22 cellular contexts compared by ENCODE assay signal in the genomic region with DNA sequence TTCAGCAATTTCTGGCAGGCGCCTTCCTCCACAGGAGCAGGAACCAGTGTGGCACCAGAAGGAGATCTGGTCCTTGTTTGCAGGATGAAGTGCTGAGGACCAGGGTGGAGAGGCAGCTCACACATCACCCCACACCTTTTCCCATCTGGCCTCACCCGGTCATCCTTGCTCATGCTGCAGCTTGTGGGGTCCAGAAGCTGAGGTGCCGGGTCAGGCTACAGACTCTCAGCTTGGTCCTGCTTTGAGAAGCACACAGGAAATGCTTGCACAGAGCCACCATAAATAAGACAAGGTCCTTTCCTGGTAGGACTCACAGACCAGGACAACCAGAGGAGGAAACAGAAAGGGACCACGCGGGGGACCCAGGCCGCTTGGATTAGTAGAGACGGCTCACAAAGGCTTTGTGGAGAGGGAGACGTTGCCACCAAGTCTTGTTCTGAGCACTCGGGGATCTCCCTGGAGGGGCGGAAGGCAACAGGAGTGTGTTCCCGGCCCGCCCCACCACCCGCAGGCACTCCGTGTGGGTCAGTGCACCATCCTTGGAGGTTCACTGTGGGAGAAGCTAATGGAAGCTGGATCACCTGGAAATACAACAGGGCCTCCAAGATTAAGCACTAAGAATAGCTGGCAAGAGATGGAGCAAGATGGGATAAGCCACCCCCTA. TPM values are rescaled to one million over a fixed set of nuclear protein-coding genes. Genes with fewer than 3 reads are reported as not detected.
DNase-seq lines count a peak whose midpoint lies in the region; ATAC-seq and TF ChIP-seq lines count a peak whose summit lies in the region.
"Had no signal": no experiment of that assay in that cellular context is flagged by ENCODE, and none has a peak within 500 bp of the region (broad histone marks: within the 10 kb centered on the region; RNA-seq: fewer than 3 reads in every experiment).

No MANE protein-coding gene starts in this region.

- H3K4me3 Mint-ChIP-seq in chondrocyte (ENCODE audit: unreplicated experiment): no peak overlapping the region
- H3K4me3 Mint-ChIP-seq: CD4-positive, CD25-positive, alpha-beta regulatory T cell; CD8-positive, alpha-beta T cell had no signal

- no peaks in the 10 kb centered on the region for H3K79me2 ChIP-seq in smooth muscle cell (ENCODE audit: low read depth)

- peaks cover 6% of the 10 kb centered on the region for H3K9me3 Mint-ChIP-seq in chondrocyte (ENCODE audit: low read depth)
- H3K9me3 Mint-ChIP-seq: CD8-positive, alpha-beta T cell had no signal

- H3K27ac Mint-ChIP-seq in chondrocyte (ENCODE audit: unreplicated experiment): no peak overlapping the region
- H3K27ac Mint-ChIP-seq: CD4-positive, CD25-positive, alpha-beta regulatory T cell; CD8-positive, alpha-beta T cell had no signal

- H3K27ac ChIP-seq in BLaER1 (no peak overlapping the region), neuronal stem cell (replicated peaks; ENCODE audit: low read length) (no peak overlapping the region), spleen (no peak overlapping the region), smooth muscle cell (ENCODE audit: low read depth) (no peak overlapping the region)
- H3K27ac ChIP-seq: A549, C4-2B, GM23248 had no signal

- no peak overlapping the region for H3K14ac ChIP-seq in neuronal stem cell (ENCODE audit: low read length)

- DNase-seq in chondrocyte (ENCODE audit: low spot score) (peak; percentile 59), neuronal stem cell (ENCODE audit: low spot score) (no peak), spleen (peak; percentile 66), smooth muscle cell (lab: John Stamatoyannopoulos, UW; ENCODE audit: unreplicated experiment) (no peak)
- DNase-seq: 8988T; ACHN; AML-193; BE2C; Caco-2; CD4-positive, CD25-positive, alpha-beta regulatory T cell; CD8-positive, alpha-beta T cell; DMS153; DND-41; GM23248; H7; HCEC 1CT had no signal

- H2AK5ac ChIP-seq in neuronal stem cell (ENCODE audit: low read depth, low read length): no peak overlapping the region

- no peak overlapping the region for H2BK5ac ChIP-seq in neuronal stem cell (ENCODE audit: low read length)

- peak overlapping the region; percentile 11 for H3K18ac ChIP-seq in neuronal stem cell (ENCODE audit: low read length)

- no peak for TF ChIP-seq CTCF in chondrocyte (IDR thresholded peaks at IDR 0.05)
- no peak for TF ChIP-seq CTCF in spleen (IDR thresholded peaks at IDR 0.05 in 8 of 11, conservative IDR thresholded peaks at IDR 0.05 in 3 of 11)
- TF ChIP-seq CTCF in smooth muscle cell (IDR thresholded peaks at IDR 0.05; ENCODE audit: borderline replicate concordance, insufficient read depth, poor library complexity, severe bottlenecking): no peak

- H3K27me3 Mint-ChIP-seq in chondrocyte (ENCODE audit: low read depth): peaks cover 74% of the 10 kb centered on the region

- H3K4me1 ChIP-seq in BLaER1 (peaks cover 19% of the 10 kb centered on the region), neuronal stem cell (ENCODE audit: control insufficient read depth in 2 of 2, insufficient read depth in 1 of 2, low read depth in 1 of 2, low read length in 2 of 2) (no peaks in the 10 kb centered on the region), spleen (no peaks in the 10 kb centered on the region), smooth muscle cell (ENCODE audit: low read depth) (no peaks in the 10 kb centered on the region)
- H3K4me1 ChIP-seq: A549, BE2C, Caco-2 had no signal

- H2BK120ac ChIP-seq in neuronal stem cell (ENCODE audit: low read depth, low read length): no peak overlapping the region

- H2AFZ ChIP-seq in neuronal stem cell (ENCODE audit: low read length) (no peak overlapping the region), smooth muscle cell (ENCODE audit: low read depth) (no peak overlapping the region)
- H2AFZ ChIP-seq: GM23248 had no signal

- H4K91ac ChIP-seq in neuronal stem cell (ENCODE audit: low read depth, low read length, poor library complexity): no peak overlapping the region

- no peaks in the 10 kb centered on the region for H3K4me1 Mint-ChIP-seq in chondrocyte (ENCODE audit: low read depth)
- H3K4me1 Mint-ChIP-seq: CD4-positive, CD25-positive, alpha-beta regulatory T cell had no signal

- H3K36me3 Mint-ChIP-seq in chondrocyte (ENCODE audit: low read depth): no peaks in the 10 kb centered on the region
- H3K36me3 Mint-ChIP-seq: CD4-positive, CD25-positive, alpha-beta regulatory T cell; CD8-positive, alpha-beta T cell had no signal

- no peak overlapping the region for H3K23ac ChIP-seq in neuronal stem cell (ENCODE audit: low read depth, low read length, poor library complexity)

- no peak for TF ChIP-seq POLR2A in spleen (IDR thresholded peaks at IDR 0.05)

- H3K36me3 ChIP-seq in BLaER1 (no peaks in the 10 kb centered on the region), neuronal stem cell (replicated peaks in 1 of 2; ENCODE audit: control insufficient read depth in 2 of 2, insufficient read depth in 2 of 2, low read length in 2 of 2) (no peaks in the 10 kb centered on the region), spleen (no peaks in the 10 kb centered on the region), smooth muscle cell (ENCODE audit: low read depth) (no peaks in the 10 kb centered on the region)
- H3K36me3 ChIP-seq: BE2C had no signal

- no peaks in the 10 kb centered on the region for H4K20me1 ChIP-seq in BLaER1
- no peaks in the 10 kb centered on the region for H4K20me1 ChIP-seq in smooth muscle cell (ENCODE audit: low read depth)

- H4K8ac ChIP-seq in neuronal stem cell (ENCODE audit: low read depth, low read length): no peak overlapping the region

- ATAC-seq in GM21529 (IDR thresholded peaks at IDR 0.05; ENCODE audit: unreplicated experiment) (no peak), SK-N-SH treated with all-trans-retinoic acid at 6 μM for 48 hours (no peak)
- ATAC-seq: A549; CD8-positive, alpha-beta T cell had no signal

- H3F3A ChIP-seq in smooth muscle cell (ENCODE audit: low read depth): no peaks in the 10 kb centered on the region

- no peak overlapping the region for H3K4ac ChIP-seq in neuronal stem cell (ENCODE audit: low read length)

- WGBS in neuronal stem cell (ENCODE audit: extremely low coverage in 2 of 2, insufficient read length in 2 of 2, insufficient replicate concordance in 1 of 2), 2 donors: no CpG with 5 or more reads among the region's 14 CpGs
- 73 to 90% (median 83%) methylated on average over 10 to 14 of the region's 14 CpGs for WGBS in spleen, 5 donors
- WGBS in smooth muscle cell (ENCODE audit: low lambda C conversion rate): 91% methylated on average over 14 of the region's 14 CpGs

- H3K27me3 ChIP-seq in BLaER1: peaks cover 11% of the 10 kb centered on the region; the same call in 1 of the 2 replicates
- H3K27me3 ChIP-seq in neuronal stem cell (ENCODE audit: control insufficient read depth in 3 of 3, insufficient read depth in 3 of 3, low read depth in 1 of 3, low read length in 3 of 3): peaks cover 0 to 76% (median 0%) of the 10 kb centered on the region in 3 experiments
- H3K27me3 ChIP-seq in spleen (replicated peaks in 1 of 7): peaks cover 0 to 85% (median 0%) of the 10 kb centered on the region in 7 donors
- peaks cover 81% of the 10 kb centered on the region for H3K27me3 ChIP-seq in smooth muscle cell (ENCODE audit: low read depth)

- H2BK15ac ChIP-seq in neuronal stem cell (ENCODE audit: low read length): no peak overlapping the region

- 0 out of 2 replicates have a peak, but pooled peaks cover 3% of the 10 kb centered on the region for H3K9me3 ChIP-seq in BLaER1
- H3K9me3 ChIP-seq in neuronal stem cell (replicated peaks in 1 of 2; ENCODE audit: control insufficient read depth in 2 of 2, insufficient read depth in 1 of 2, low read depth in 1 of 2, low read length in 2 of 2): no peaks in the 10 kb centered on the region
- H3K9me3 ChIP-seq in spleen: peaks cover 0 to 2% (median 0%) of the 10 kb centered on the region in 8 donors
- H3K9me3 ChIP-seq in smooth muscle cell (replicated peaks; ENCODE audit: low read depth): no peaks in the 10 kb centered on the region
- H3K9me3 ChIP-seq: A549, BE2C, Caco-2 had no signal

- H3K79me1 ChIP-seq in neuronal stem cell (ENCODE audit: low read depth, low read length): no peaks in the 10 kb centered on the region

- H3K4me3 ChIP-seq in BLaER1: no peak overlapping the region
- no peak overlapping the region for H3K4me3 ChIP-seq in neuronal stem cell (ENCODE audit: low read length in 2 of 2)
- H3K4me3 ChIP-seq in spleen: no peak overlapping the region
- H3K4me3 ChIP-seq in smooth muscle cell: no peak overlapping the region
- H3K4me3 ChIP-seq: A549, GM23248 had no signal

- H2BK12ac ChIP-seq in neuronal stem cell (ENCODE audit: low read length): no peak overlapping the region

- intact Hi-C loops in spleen (cut with DNase I; ENCODE audit: low total_unique reads): no loop called here

- peak overlapping the region; percentile 63 for H3K4me2 ChIP-seq in BLaER1
- H3K4me2 ChIP-seq in neuronal stem cell (ENCODE audit: insufficient read depth, low read length, poor library complexity, severe bottlenecking): no peak overlapping the region
- H3K4me2 ChIP-seq in smooth muscle cell: no peak overlapping the region
- H3K4me2 ChIP-seq: A549 had no signal

- H3K9ac ChIP-seq in BLaER1 (no peak overlapping the region), neuronal stem cell (ENCODE audit: low read depth, low read length, poor library complexity) (no peak overlapping the region), smooth muscle cell (ENCODE audit: low read depth) (no peak overlapping the region)
- H3K9ac ChIP-seq: GM23248 had no signal

TF ChIP-seq in SK-N-SH treated with all-trans-retinoic acid at 6 μM for 48 hours, 23 proteins besides CTCF, POLR2A, EP300 and RAD21 (continues in another document):
- TF ChIP-seq BACH2 (CRISPR knock-in tag; IDR thresholded peaks at IDR 0.05; ENCODE audit: borderline replicate concordance) (no peak), ZNF8 (CRISPR knock-in tag; IDR thresholded peaks at IDR 0.05) (no peak), ZFP3 (CRISPR knock-in tag; IDR thresholded peaks at IDR 0.05) (no peak)

RNA-seq across cellular contexts. Expression of gene EN2, which starts 29.6 kb away (rescaled TPM):
- 0.15 to 0.99 TPM (median 0.15 TPM) in 3 replicates for total RNA-seq in chondrocyte
- not detected for polyA plus RNA-seq in neuronal stem cell (2013, experiment 1 of 2)
- polyA plus RNA-seq in neuronal stem cell (2013, experiment 2 of 2): not detected
- not detected for total RNA-seq in spleen
- under 1 TPM in 2 of 3 donors, not detected in 1; 0.03 to 0.04 TPM for polyA plus RNA-seq in spleen
- total RNA-seq in smooth muscle cell: not detected in 2 replicates
- 0.07 TPM in 1 of 2 replicates, not detected in the other for polyA plus RNA-seq in smooth muscle cell
- total RNA-seq: CD4-positive, CD25-positive, alpha-beta regulatory T cell; CD8-positive, alpha-beta T cell; GM23248; H1; H7 had no signal
- polyA plus RNA-seq: CD4-positive, CD25-positive, alpha-beta regulatory T cell; GM23248; H1 had no signal

Comparison
In these comparisons a context has a peak if more than half of its experiments do, and no peak if none do; other contexts are left out.
1. DNase-seq: peak in chondrocyte (single experiment) and spleen (single experiment); none in neuronal stem cell (single experiment) and smooth muscle cell (single experiment).